Comparison of ENCODE assay signal across 21 cellular contexts in genomic region chr15:96093063-96093462, GRCh38.
DNase-seq lines count a peak whose midpoint lies in the region; ATAC-seq and TF ChIP-seq lines count a peak whose summit lies in the region.
"Had no signal": no experiment of that assay in that cellular context is flagged by ENCODE, and none has a peak within 500 bp of the region (broad histone marks: within the 10 kb centered on the region; RNA-seq: fewer than 3 reads in every experiment).

No MANE protein-coding gene starts in this region.

- H3K36me3 ChIP-seq in BJ (ENCODE audit: control insufficient read depth, insufficient read depth, low read length) (no peaks in the 10 kb centered on the region), IMR-90 (ENCODE audit: control insufficient read depth, insufficient read depth, low read length) (no peaks in the 10 kb centered on the region), mesodermal cell (ENCODE audit: control insufficient read depth, insufficient read depth, low read length) (no peaks in the 10 kb centered on the region)
- H3K36me3 ChIP-seq: BLaER1 treated with 17β-estradiol and CSF1 and Interleukin-3, amounts not matched to agents 10 nM and 100 nM had no signal

- H4K91ac ChIP-seq in IMR-90 (ENCODE audit: insufficient read depth, low read depth, low read length), result no peak overlapping the region

- H3K79me1 ChIP-seq in IMR-90 (ENCODE audit: low read depth in 1 of 2, low read length in 2 of 2), result no peaks in the 10 kb centered on the region

- CTCF ChIA-PET in BJ (lab: Yijun Ruan, JAX) (no interaction called here), IMR-90 (lab: Yijun Ruan, JAX) (no interaction called here)

- TF ChIP-seq CTCF in BJ (IDR thresholded peaks at IDR 0.05; ENCODE audit: insufficient read depth, low read depth, low read length) (no peak), IMR-90 (conservative IDR thresholded peaks at IDR 0.05; ENCODE audit: low read depth, low read length) (no peak)

- H3K4me1 ChIP-seq in IMR-90 (ENCODE audit: control insufficient read depth, insufficient read depth, low read length), result peaks cover 5% of the 10 kb centered on the region
- peaks cover 11% of the 10 kb centered on the region for H3K4me1 ChIP-seq in mesodermal cell (ENCODE audit: control insufficient read depth, insufficient read depth, low read length, poor library complexity, severe bottlenecking)
- H3K4me1 ChIP-seq: BLaER1 treated with 17β-estradiol and CSF1 and Interleukin-3, amounts not matched to agents 10 nM and 100 nM had no signal

- dilution Hi-C loops in IMR-90 (cut with HindIII; ENCODE audit: low sequenced_read_pairs, unreplicated experiment), result no loop called here

- H2AFZ ChIP-seq in IMR-90 (replicated peaks; ENCODE audit: low read length, poor library complexity), result no peak overlapping the region

- no peak overlapping the region for H3K56ac ChIP-seq in IMR-90 (ENCODE audit: extremely low read depth, insufficient read depth, low read length)

- in situ Hi-C loops in IMR-90 (cut with MboI; ENCODE audit: low sequenced_read_pairs), result no loop called here
- in situ Hi-C loops in G401 (cut with HindIII; ENCODE audit: low sequenced_read_pairs), result no loop called here

- intact Hi-C loops in IMR-90 (cut with micrococcal nuclease), result no loop called here

- H4K8ac ChIP-seq in IMR-90 (ENCODE audit: low read depth in 2 of 2, low read length in 2 of 2), result no peak overlapping the region

- H2BK15ac ChIP-seq in IMR-90 (ENCODE audit: low read depth, low read length), result no peak overlapping the region

- no peak overlapping the region for H3K9ac ChIP-seq in IMR-90 (ENCODE audit: low read depth, low read length)
- H3K9ac ChIP-seq: BLaER1 treated with 17β-estradiol and CSF1 and Interleukin-3, amounts not matched to agents 10 nM and 100 nM had no signal

- H3K23ac ChIP-seq in IMR-90 (ENCODE audit: low read depth, low read length), result no peak overlapping the region

- H3K4me3 ChIP-seq in BJ (ENCODE audit: low read depth, low read length), result no peak overlapping the region
- H3K4me3 ChIP-seq in IMR-90 (ENCODE audit: insufficient read depth, low read depth, low read length), result no peak overlapping the region
- no peak overlapping the region for H3K4me3 ChIP-seq in mesodermal cell (ENCODE audit: extremely low read depth, insufficient read depth, low read length, poor library complexity, severe bottlenecking)
- H3K4me3 ChIP-seq: BLaER1 treated with 17β-estradiol and CSF1 and Interleukin-3, amounts not matched to agents 10 nM and 100 nM; SK-N-MC had no signal

- H3K27me3 ChIP-seq in BJ (ENCODE audit: control insufficient read depth, insufficient read depth, low read length), result no peaks in the 10 kb centered on the region
- H3K27me3 ChIP-seq in IMR-90 (ENCODE audit: control insufficient read depth, insufficient read depth, low read length), result no peaks in the 10 kb centered on the region
- H3K27me3 ChIP-seq: BLaER1 treated with 17β-estradiol and CSF1 and Interleukin-3, amounts not matched to agents 10 nM and 100 nM had no signal

- ATAC-seq in IMR-90 (ENCODE audit: low read depth), result no peak
- ATAC-seq: HepG2, Panc1, Right ventricle myocardium inferior had no signal

- H2AK5ac ChIP-seq in IMR-90 (ENCODE audit: low read depth, low read length), result no peak overlapping the region

- WGBS in IMR-90 (ENCODE audit: extremely low coverage in 2 of 2, insufficient read length in 1 of 2), 2 experiments, result no CpG with 5 or more reads among the region's 2 CpGs
- 80% methylated on average over 1 of the region's 2 CpGs; no CpG with 5 or more reads in 1 of the 2 experiments for WGBS in mesodermal cell (ENCODE audit: insufficient coverage in 2 of 2), 2 experiments

- no peaks in the 10 kb centered on the region; the same call in 1 of the 2 replicates for H3K9me1 ChIP-seq in IMR-90 (ENCODE audit: insufficient read depth, low read length)

- TF ChIP-seq RAD21 in IMR-90 (IDR thresholded peaks at IDR 0.05; ENCODE audit: low read length), result no peak

- POLR2A ChIA-PET in BJ (lab: Charles Lee), result interaction anchor here (0.6 kb wide), 1 partner anchor 262 kb away, joined by 5 read pairs; no protein-coding TSS in a partner anchor
- POLR2A ChIA-PET in IMR-90 (lab: Charles Lee; ENCODE audit: unreplicated experiment), result interaction anchor here (0.6 kb wide), 1 partner anchor 158 kb away, joined by 3 read pairs; no protein-coding TSS in a partner anchor

- BruUV-seq in IMR-90 (replicated peaks; lab: Mats Ljungman, UMichigan), result no TSS peak

- no peak for TF ChIP-seq POLR2A in IMR-90 (IDR thresholded peaks at IDR 0.05; ENCODE audit: low read depth, low read length)

- H4K20me1 ChIP-seq in IMR-90 (ENCODE audit: insufficient read depth, low read length), result no peaks in the 10 kb centered on the region
- H4K20me1 ChIP-seq: BLaER1 treated with 17β-estradiol and CSF1 and Interleukin-3, amounts not matched to agents 10 nM and 100 nM had no signal

- no peak overlapping the region for H2BK5ac ChIP-seq in IMR-90 (ENCODE audit: low read depth, low read length, poor library complexity, severe bottlenecking)

- H3K27ac ChIP-seq in IMR-90 (ENCODE audit: insufficient read depth, low read length) (no peak overlapping the region), mesodermal cell (ENCODE audit: low read depth, low read length, severe bottlenecking) (peak overlapping the region; percentile 32)
- H3K27ac ChIP-seq: BLaER1 treated with 17β-estradiol and CSF1 and Interleukin-3, amounts not matched to agents 10 nM and 100 nM; SK-N-MC had no signal

- H3K9me3 ChIP-seq in IMR-90 (ENCODE audit: control insufficient read depth, insufficient read depth, low read length), result no peaks in the 10 kb centered on the region
- H3K9me3 ChIP-seq in mesodermal cell (ENCODE audit: control insufficient read depth, low read length), result no peaks in the 10 kb centered on the region
- H3K9me3 ChIP-seq: BLaER1 treated with 17β-estradiol and CSF1 and Interleukin-3, amounts not matched to agents 10 nM and 100 nM had no signal

- H2BK20ac ChIP-seq in IMR-90 (ENCODE audit: low read depth, low read length), result no peak overlapping the region

- no peak overlapping the region for H3K14ac ChIP-seq in IMR-90 (replicated peaks; ENCODE audit: low read depth, low read length)

- peak overlapping the region; percentile 15; the same call in 1 of the 2 replicates for H3K4me2 ChIP-seq in IMR-90 (ENCODE audit: low read depth, low read length)
- H3K4me2 ChIP-seq: BLaER1 treated with 17β-estradiol and CSF1 and Interleukin-3, amounts not matched to agents 10 nM and 100 nM had no signal

- no peak overlapping the region for H3K4ac ChIP-seq in IMR-90 (ENCODE audit: low read depth, low read length)

- DNase-seq in BJ (ENCODE audit: low read depth) (peak; percentile 16), IMR-90 (peak; percentile 40), dedifferentiated amniotic fluid mesenchymal stem cell (ENCODE audit: extremely low spot score) (peak; percentile 28), G401 (ENCODE audit: low spot score) (no peak), SK-N-DZ (ENCODE audit: low spot score) (no peak), GDM1 (lab: John Stamatoyannopoulos, UW) (no peak)
- DNase-seq in stimulated activated CD4-positive, alpha-beta T cell treated with anti-CD3 and anti-CD28 coated beads, Interleukin-15, amount 100 ng/mL, for 24 hours, result no peak
- DNase-seq: 8988T; CD8-positive, alpha-beta memory T cell; DMS79 treated with DMSO at 0.1 percent for 48 hours; HCEC 1CT; MM.1S; NCI-H1092 treated with DMSO at 0.1 percent for 48 hours; NCI-H2081 treated with DMSO at 0.1 percent for 48 hours; NCI-H524 treated with DMSO at 0.1 percent for 48 hours had no signal

- no peak overlapping the region; the same call in 1 of the 2 replicates for H4K5ac ChIP-seq in IMR-90 (ENCODE audit: low read depth, low read length)

- no peak overlapping the region for H2BK120ac ChIP-seq in IMR-90 (ENCODE audit: low read depth, low read length)

- H3K18ac ChIP-seq in IMR-90 (ENCODE audit: low read depth, low read length), result peak overlapping the region; percentile 25; the same call in 1 of the 2 replicates

- H2AK9ac ChIP-seq in IMR-90 (replicated peaks; ENCODE audit: low read depth, low read length, poor library complexity), result no peak overlapping the region

TF ChIP-seq in IMR-90, 13 proteins besides CTCF, POLR2A, EP300 and RAD21:
- TF ChIP-seq BHLHE40 (IDR thresholded peaks at IDR 0.05; ENCODE audit: low read depth, low read length) (no peak), CHD1 (IDR thresholded peaks at IDR 0.05; ENCODE audit: low read depth, low read length) (no peak), ELK1 (IDR thresholded peaks at IDR 0.05; ENCODE audit: borderline replicate concordance, low read depth, low read length) (no peak), MAFK (IDR thresholded peaks at IDR 0.05; ENCODE audit: low read depth, low read length) (no peak), NFE2L2 (IDR thresholded peaks at IDR 0.05; ENCODE audit: low read depth, low read length) (no peak), CEBPB (IDR thresholded peaks at IDR 0.05; ENCODE audit: low read depth, low read length) (no peak), SMC3 (IDR thresholded peaks at IDR 0.05; ENCODE audit: low read depth, low read length) (no peak), RFX5 (IDR thresholded peaks at IDR 0.05; ENCODE audit: low read depth, low read length) (no peak)
TF ChIP-seq in IMR-90: peak in this region for 0.

Comparison
In these comparisons a context has a peak if more than half of its experiments do, and no peak if none do; other contexts are left out.
1. DNase-seq: peak in BJ (single experiment), IMR-90 (single experiment) and dedifferentiated amniotic fluid mesenchymal stem cell (single experiment); none in G401 (single experiment), SK-N-DZ (single experiment), GDM1 (single experiment) and stimulated activated CD4-positive, alpha-beta T cell treated with anti-CD3 and anti-CD28 coated beads, Interleukin-15, amount 100 ng/mL, for 24 hours (single experiment).